1 cellular context compared by ENCODE assay signal in genomic region chr2:121705958-121706357, GRCh38.
TF ChIP-seq lines count a peak whose summit lies in the region.

No MANE protein-coding gene starts in this region.

TF ChIP-seq in HepG2, 621 proteins besides CTCF, POLR2A, EP300 and RAD21 (continues in another document):
- TF ChIP-seq ZFP36L1 (CRISPR knock-in tag; IDR thresholded peaks at IDR 0.05) (no peak), RARG (CRISPR knock-in tag; IDR thresholded peaks at IDR 0.05; ENCODE audit: low read depth) (no peak), ZFYVE20 (CRISPR knock-in tag; IDR thresholded peaks at IDR 0.05; ENCODE audit: borderline replicate concordance, low read depth) (no peak), HNF4A (CRISPR knock-in tag; IDR thresholded peaks at IDR 0.05) (peak; percentile 81), NR3C1 (CRISPR knock-in tag; IDR thresholded peaks at IDR 0.05) (no peak), BCL3 (CRISPR knock-in tag; IDR thresholded peaks at IDR 0.05) (no peak), ATF7 (IDR thresholded peaks at IDR 0.05) (no peak), ATF7 (CRISPR knock-in tag; IDR thresholded peaks at IDR 0.05) (no peak), MYPOP (CRISPR knock-in tag; IDR thresholded peaks at IDR 0.05) (no peak), FOXA1 (IDR thresholded peaks at IDR 0.05) (no peak), FOXA1 (CRISPR knock-in tag; IDR thresholded peaks at IDR 0.05) (no peak), BCL6 (CRISPR knock-in tag; IDR thresholded peaks at IDR 0.05) (no peak), SPEN (CRISPR knock-in tag; IDR thresholded peaks at IDR 0.05; ENCODE audit: low read depth) (no peak), RCOR2 (CRISPR knock-in tag; IDR thresholded peaks at IDR 0.05) (0 out of 2 replicates have a peak, but pooled peaks have one; percentile 20), STAG1 (CRISPR knock-in tag; IDR thresholded peaks at IDR 0.05) (no peak), ZKSCAN1 (IDR thresholded peaks at IDR 0.05; ENCODE audit: low read length) (no peak), DBP (CRISPR knock-in tag; IDR thresholded peaks at IDR 0.05; ENCODE audit: not compliant biosample characterization) (no peak), ZFP91 (CRISPR knock-in tag; IDR thresholded peaks at IDR 0.05; ENCODE audit: borderline replicate concordance) (no peak), SSRP1 (CRISPR knock-in tag; IDR thresholded peaks at IDR 0.05) (no peak), SETDB1 (CRISPR knock-in tag; IDR thresholded peaks at IDR 0.05; ENCODE audit: borderline replicate concordance) (no peak), ZSCAN20 (CRISPR knock-in tag; IDR thresholded peaks at IDR 0.05; ENCODE audit: borderline replicate concordance) (no peak), ZNF777 (CRISPR knock-in tag; IDR thresholded peaks at IDR 0.05) (no peak), ATF6 (CRISPR knock-in tag; conservative IDR thresholded peaks at IDR 0.05) (no peak), KLF12 (CRISPR knock-in tag; IDR thresholded peaks at IDR 0.05; ENCODE audit: borderline replicate concordance) (no peak), PAXIP1 (CRISPR knock-in tag; conservative IDR thresholded peaks at IDR 0.05) (peak; percentile 64), HNRNPH1 (optimal IDR thresholded peaks at IDR 0.05; ENCODE audit: low read depth, low read length) (no peak), SYNCRIP (IDR thresholded peaks at IDR 0.05; ENCODE audit: insufficient read depth, low read depth, low read length) (no peak), EHMT2 (IDR thresholded peaks at IDR 0.05; ENCODE audit: borderline replicate concordance, low read depth, low read length) (0 out of 2 replicates have a peak, but pooled peaks have one; percentile 65), SOX6 (IDR thresholded peaks at IDR 0.05) (no peak), SOX6 (CRISPR knock-in tag; IDR thresholded peaks at IDR 0.05) (0 out of 2 replicates have a peak, but pooled peaks have one; percentile 18), FOXK1 (CRISPR knock-in tag; IDR thresholded peaks at IDR 0.05; ENCODE audit: borderline replicate concordance, low read depth) (peak; percentile 41; the same call in 1 of the 2 replicates), HCFC1 (IDR thresholded peaks at IDR 0.05; ENCODE audit: low read depth, low read length) (no peak)
- TF ChIP-seq, protein P1, sequence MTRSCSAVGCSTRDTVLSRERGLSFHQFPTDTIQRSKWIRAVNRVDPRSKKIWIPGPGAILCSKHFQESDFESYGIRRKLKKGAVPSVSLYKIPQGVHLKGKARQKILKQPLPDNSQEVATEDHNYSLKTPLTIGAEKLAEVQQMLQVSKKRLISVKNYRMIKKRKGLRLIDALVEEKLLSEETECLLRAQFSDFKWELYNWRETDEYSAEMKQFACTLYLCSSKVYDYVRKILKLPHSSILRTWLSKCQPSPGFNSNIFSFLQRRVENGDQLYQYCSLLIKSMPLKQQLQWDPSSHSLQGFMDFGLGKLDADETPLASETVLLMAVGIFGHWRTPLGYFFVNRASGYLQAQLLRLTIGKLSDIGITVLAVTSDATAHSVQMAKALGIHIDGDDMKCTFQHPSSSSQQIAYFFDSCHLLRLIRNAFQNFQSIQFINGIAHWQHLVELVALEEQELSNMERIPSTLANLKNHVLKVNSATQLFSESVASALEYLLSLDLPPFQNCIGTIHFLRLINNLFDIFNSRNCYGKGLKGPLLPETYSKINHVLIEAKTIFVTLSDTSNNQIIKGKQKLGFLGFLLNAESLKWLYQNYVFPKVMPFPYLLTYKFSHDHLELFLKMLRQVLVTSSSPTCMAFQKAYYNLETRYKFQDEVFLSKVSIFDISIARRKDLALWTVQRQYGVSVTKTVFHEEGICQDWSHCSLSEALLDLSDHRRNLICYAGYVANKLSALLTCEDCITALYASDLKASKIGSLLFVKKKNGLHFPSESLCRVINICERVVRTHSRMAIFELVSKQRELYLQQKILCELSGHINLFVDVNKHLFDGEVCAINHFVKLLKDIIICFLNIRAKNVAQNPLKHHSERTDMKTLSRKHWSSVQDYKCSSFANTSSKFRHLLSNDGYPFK (CRISPR knock-in tag; IDR thresholded peaks at IDR 0.05; ENCODE audit: borderline replicate concordance): no peak
- TF ChIP-seq, protein P2, sequence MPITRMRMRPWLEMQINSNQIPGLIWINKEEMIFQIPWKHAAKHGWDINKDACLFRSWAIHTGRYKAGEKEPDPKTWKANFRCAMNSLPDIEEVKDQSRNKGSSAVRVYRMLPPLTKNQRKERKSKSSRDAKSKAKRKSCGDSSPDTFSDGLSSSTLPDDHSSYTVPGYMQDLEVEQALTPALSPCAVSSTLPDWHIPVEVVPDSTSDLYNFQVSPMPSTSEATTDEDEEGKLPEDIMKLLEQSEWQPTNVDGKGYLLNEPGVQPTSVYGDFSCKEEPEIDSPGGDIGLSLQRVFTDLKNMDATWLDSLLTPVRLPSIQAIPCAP (CRISPR knock-in tag; IDR thresholded peaks at IDR 0.05; ENCODE audit: low read depth): no peak
- TF ChIP-seq, protein P3, sequence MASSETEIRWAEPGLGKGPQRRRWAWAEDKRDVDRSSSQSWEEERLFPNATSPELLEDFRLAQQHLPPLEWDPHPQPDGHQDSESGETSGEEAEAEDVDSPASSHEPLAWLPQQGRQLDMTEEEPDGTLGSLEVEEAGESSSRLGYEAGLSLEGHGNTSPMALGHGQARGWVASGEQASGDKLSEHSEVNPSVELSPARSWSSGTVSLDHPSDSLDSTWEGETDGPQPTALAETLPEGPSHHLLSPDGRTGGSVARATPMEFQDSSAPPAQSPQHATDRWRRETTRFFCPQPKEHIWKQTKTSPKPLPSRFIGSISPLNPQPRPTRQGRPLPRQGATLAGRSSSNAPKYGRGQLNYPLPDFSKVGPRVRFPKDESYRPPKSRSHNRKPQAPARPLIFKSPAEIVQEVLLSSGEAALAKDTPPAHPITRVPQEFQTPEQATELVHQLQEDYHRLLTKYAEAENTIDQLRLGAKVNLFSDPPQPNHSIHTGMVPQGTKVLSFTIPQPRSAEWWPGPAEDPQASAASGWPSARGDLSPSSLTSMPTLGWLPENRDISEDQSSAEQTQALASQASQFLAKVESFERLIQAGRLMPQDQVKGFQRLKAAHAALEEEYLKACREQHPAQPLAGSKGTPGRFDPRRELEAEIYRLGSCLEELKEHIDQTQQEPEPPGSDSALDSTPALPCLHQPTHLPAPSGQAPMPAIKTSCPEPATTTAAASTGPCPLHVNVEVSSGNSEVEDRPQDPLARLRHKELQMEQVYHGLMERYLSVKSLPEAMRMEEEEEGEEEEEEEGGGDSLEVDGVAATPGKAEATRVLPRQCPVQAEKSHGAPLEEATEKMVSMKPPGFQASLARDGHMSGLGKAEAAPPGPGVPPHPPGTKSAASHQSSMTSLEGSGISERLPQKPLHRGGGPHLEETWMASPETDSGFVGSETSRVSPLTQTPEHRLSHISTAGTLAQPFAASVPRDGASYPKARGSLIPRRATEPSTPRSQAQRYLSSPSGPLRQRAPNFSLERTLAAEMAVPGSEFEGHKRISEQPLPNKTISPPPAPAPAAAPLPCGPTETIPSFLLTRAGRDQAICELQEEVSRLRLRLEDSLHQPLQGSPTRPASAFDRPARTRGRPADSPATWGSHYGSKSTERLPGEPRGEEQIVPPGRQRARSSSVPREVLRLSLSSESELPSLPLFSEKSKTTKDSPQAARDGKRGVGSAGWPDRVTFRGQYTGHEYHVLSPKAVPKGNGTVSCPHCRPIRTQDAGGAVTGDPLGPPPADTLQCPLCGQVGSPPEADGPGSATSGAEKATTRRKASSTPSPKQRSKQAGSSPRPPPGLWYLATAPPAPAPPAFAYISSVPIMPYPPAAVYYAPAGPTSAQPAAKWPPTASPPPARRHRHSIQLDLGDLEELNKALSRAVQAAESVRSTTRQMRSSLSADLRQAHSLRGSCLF (CRISPR knock-in tag; IDR thresholded peaks at IDR 0.05; ENCODE audit: borderline replicate concordance): no peak
- TF ChIP-seq, protein P4, sequence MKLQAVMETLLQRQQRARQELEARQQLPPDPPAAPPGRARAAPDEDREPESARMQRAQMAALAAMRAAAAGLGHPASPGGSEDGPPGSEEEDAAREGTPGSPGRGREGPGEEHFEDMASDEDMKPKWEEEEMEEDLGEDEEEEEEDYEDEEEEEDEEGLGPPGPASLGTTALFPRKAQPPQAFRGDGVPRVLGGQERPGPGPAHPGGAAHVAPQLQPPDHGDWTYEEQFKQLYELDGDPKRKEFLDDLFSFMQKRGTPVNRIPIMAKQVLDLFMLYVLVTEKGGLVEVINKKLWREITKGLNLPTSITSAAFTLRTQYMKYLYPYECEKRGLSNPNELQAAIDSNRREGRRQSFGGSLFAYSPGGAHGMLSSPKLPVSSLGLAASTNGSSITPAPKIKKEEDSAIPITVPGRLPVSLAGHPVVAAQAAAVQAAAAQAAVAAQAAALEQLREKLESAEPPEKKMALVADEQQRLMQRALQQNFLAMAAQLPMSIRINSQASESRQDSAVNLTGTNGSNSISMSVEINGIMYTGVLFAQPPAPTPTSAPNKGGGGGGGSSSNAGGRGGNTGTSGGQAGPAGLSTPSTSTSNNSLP (IDR thresholded peaks at IDR 0.05; ENCODE audit: low read depth, low read length): 0 out of 2 replicates have a peak, but pooled peaks have one; percentile 19
- TF ChIP-seq, protein P5, sequence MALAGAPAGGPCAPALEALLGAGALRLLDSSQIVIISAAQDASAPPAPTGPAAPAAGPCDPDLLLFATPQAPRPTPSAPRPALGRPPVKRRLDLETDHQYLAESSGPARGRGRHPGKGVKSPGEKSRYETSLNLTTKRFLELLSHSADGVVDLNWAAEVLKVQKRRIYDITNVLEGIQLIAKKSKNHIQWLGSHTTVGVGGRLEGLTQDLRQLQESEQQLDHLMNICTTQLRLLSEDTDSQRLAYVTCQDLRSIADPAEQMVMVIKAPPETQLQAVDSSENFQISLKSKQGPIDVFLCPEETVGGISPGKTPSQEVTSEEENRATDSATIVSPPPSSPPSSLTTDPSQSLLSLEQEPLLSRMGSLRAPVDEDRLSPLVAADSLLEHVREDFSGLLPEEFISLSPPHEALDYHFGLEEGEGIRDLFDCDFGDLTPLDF (CRISPR knock-in tag; IDR thresholded peaks at IDR 0.05): no peak
